In the genomic region with DNA sequence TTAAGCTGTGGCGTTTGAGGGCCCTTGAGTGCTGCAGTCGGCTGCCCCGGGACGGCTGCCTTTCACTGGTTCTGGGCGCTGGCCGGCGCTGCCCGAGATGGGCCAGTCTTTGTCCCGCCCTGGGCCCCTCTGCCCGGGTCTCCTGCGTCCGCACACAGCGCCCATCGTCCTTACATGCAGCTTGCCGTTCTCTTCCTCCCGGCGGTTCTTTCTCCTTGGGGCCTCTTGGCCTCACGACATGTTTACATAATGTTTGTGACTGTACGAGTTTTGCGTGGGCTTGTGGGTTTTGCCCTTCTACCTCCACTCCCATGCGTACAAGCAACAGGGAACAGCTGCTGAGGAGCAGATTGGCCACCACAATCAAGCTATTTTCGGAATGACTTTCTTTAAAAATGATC, we compare ENCODE assay signal across 7 cellular contexts. TPM values are rescaled to one million over a fixed set of nuclear protein-coding genes. Genes with fewer than 3 reads are reported as not detected.
A peak's percentile ranks its signal among the peaks of the same experiment; 100 is the strongest.
DNase-seq lines count a peak whose midpoint lies in the region; ATAC-seq and TF ChIP-seq lines count a peak whose summit lies in the region.

No MANE protein-coding gene starts in this region.

- H3K4me1 Mint-ChIP-seq in activated CD4-positive, alpha-beta memory T cell treated with anti-CD3 and anti-CD28 coated beads, Interleukin-2, amount 10 ng/mL, durations not matched to agents 7 days and 5 days, result peaks cover 25% of the 10 kb centered on the region
- H3K4me1 Mint-ChIP-seq in stimulated activated naive CD8-positive, alpha-beta T cell treated with anti-CD3 and anti-CD28 coated beads, Interleukin-15, amount 100 ng/mL, for 72 hours, result peaks cover 20% of the 10 kb centered on the region

- H3K36me3 Mint-ChIP-seq in activated CD4-positive, alpha-beta memory T cell treated with anti-CD3 and anti-CD28 coated beads, Interleukin-2, amount 10 ng/mL, durations not matched to agents 7 days and 5 days (ENCODE audit: low read depth), result no peaks in the 10 kb centered on the region

- H3K27ac Mint-ChIP-seq in activated CD4-positive, alpha-beta memory T cell treated with anti-CD3 and anti-CD28 coated beads, Interleukin-2, amount 10 ng/mL, durations not matched to agents 7 days and 5 days, result peak overlapping the region; percentile 63
- H3K27ac Mint-ChIP-seq in stimulated activated naive CD8-positive, alpha-beta T cell treated with anti-CD3 and anti-CD28 coated beads, Interleukin-15, amount 100 ng/mL, for 72 hours, result peak overlapping the region; percentile 96 to 98

- peak overlapping the region; percentile 74 for H3K4me3 ChIP-seq in Jurkat, Clone E6-1 (ENCODE audit: low read length)
- H3K4me3 ChIP-seq in epithelial cell of proximal tubule (ENCODE audit: low read depth, low read length), result peak overlapping the region; percentile 81

- TF ChIP-seq CTCF in GM13976 (IDR thresholded peaks at IDR 0.05; ENCODE audit: borderline replicate concordance, control extremely low read depth, extremely low read depth, insufficient read depth, missing control alignments) (no peak), epithelial cell of proximal tubule (conservative IDR thresholded peaks at IDR 0.05; ENCODE audit: low read depth, low read length) (no peak)

- peak overlapping the region; percentile 90 for H3K4me3 Mint-ChIP-seq in activated CD4-positive, alpha-beta memory T cell treated with anti-CD3 and anti-CD28 coated beads, Interleukin-2, amount 10 ng/mL, durations not matched to agents 7 days and 5 days
- H3K4me3 Mint-ChIP-seq in stimulated activated naive CD8-positive, alpha-beta T cell treated with anti-CD3 and anti-CD28 coated beads, Interleukin-15, amount 100 ng/mL, for 72 hours, result peak overlapping the region; percentile 95 to 98

- in situ Hi-C loops in GM13976 (cut with MboI; ENCODE audit: low sequenced_read_pairs, unreplicated experiment), result loop anchor here (25.0 kb wide), 1 partner anchor 455 kb away; no protein-coding TSS in a partner anchor

- peak; percentile 30 for ATAC-seq in GM21825 (IDR thresholded peaks at IDR 0.05; ENCODE audit: unreplicated experiment)
- ATAC-seq in stimulated activated naive CD8-positive, alpha-beta T cell treated with anti-CD3 and anti-CD28 coated beads, Interleukin-15, amount 100 ng/mL, for 72 hours, result peak; percentile 59

- CTCF ChIA-PET in activated CD4-positive, alpha-beta memory T cell treated with anti-CD3 and anti-CD28 coated beads, Interleukin-2, amount 10 ng/mL, durations not matched to agents 7 days and 5 days (lab: Charles Lee), result interaction anchor here (1.3 to 5.7 kb wide), 9 partner anchors 17 to 415 kb away, joined by 4 to 52 read pairs (median 4); partner anchors contain the start of gene FCHO2

- peaks cover 13% of the 10 kb centered on the region for H3K27me3 Mint-ChIP-seq in activated CD4-positive, alpha-beta memory T cell treated with anti-CD3 and anti-CD28 coated beads, Interleukin-2, amount 10 ng/mL, durations not matched to agents 7 days and 5 days
- peaks cover 10% of the 10 kb centered on the region for H3K27me3 Mint-ChIP-seq in stimulated activated naive CD8-positive, alpha-beta T cell treated with anti-CD3 and anti-CD28 coated beads, Interleukin-15, amount 100 ng/mL, for 72 hours

- DNase-seq in GM13976 (ENCODE audit: low spot score), result peak; percentile 60
- no peak for DNase-seq in Jurkat, Clone E6-1 (ENCODE audit: low read depth, low spot score)
- no peak for DNase-seq in activated CD4-positive, alpha-beta memory T cell treated with anti-CD3 and anti-CD28 coated beads, Interleukin-2, amount 10 ng/mL, durations not matched to agents 7 days and 5 days
- DNase-seq in epithelial cell of proximal tubule (ENCODE audit: low read depth), result no peak
- DNase-seq in mucosa of gallbladder (ENCODE audit: low spot score), result peak; percentile 34
- peak; percentile 48 to 59 for DNase-seq in stimulated activated naive CD8-positive, alpha-beta T cell treated with anti-CD3 and anti-CD28 coated beads, Interleukin-15, amount 100 ng/mL, for 72 hours

- H3K9me3 Mint-ChIP-seq in activated CD4-positive, alpha-beta memory T cell treated with anti-CD3 and anti-CD28 coated beads, Interleukin-2, amount 10 ng/mL, durations not matched to agents 7 days and 5 days, result no peaks in the 10 kb centered on the region
- no peaks in the 10 kb centered on the region for H3K9me3 Mint-ChIP-seq in stimulated activated naive CD8-positive, alpha-beta T cell treated with anti-CD3 and anti-CD28 coated beads, Interleukin-15, amount 100 ng/mL, for 72 hours

- POLR2A ChIA-PET in activated CD4-positive, alpha-beta memory T cell treated with anti-CD3 and anti-CD28 coated beads, Interleukin-2, amount 10 ng/mL, durations not matched to agents 7 days and 5 days (lab: Charles Lee), result interaction anchor here (0.8 to 5.3 kb wide), 9 partner anchors 13 to 509 kb away, joined by 3 to 59 read pairs (median 3); partner anchors contain the start of gene FCHO2

RNA-seq across cellular contexts. Expression of gene TNPO1, which starts 0.6 kb away (rescaled TPM):
- polyA plus RNA-seq in Jurkat, Clone E6-1 (2012; ENCODE audit: insufficient read depth, insufficient read length), result 53.3 TPM
- 10 to 100 TPM; 67.1 to 78.3 TPM for total RNA-seq in activated CD4-positive, alpha-beta memory T cell treated with anti-CD3 and anti-CD28 coated beads, Interleukin-2, amount 10 ng/mL, durations not matched to agents 7 days and 5 days
- 68.1 and 128 TPM in 2 replicates for total RNA-seq in epithelial cell of proximal tubule
- 99.6 TPM for total RNA-seq in mucosa of gallbladder

Comparison
In these comparisons a context has a peak if more than half of its experiments do, and no peak if none do; other contexts are left out.
1. DNase-seq: peak in GM13976 (single experiment), mucosa of gallbladder (single experiment) and stimulated activated naive CD8-positive, alpha-beta T cell treated with anti-CD3 and anti-CD28 coated beads, Interleukin-15, amount 100 ng/mL, for 72 hours (2 of 2); none in Jurkat, Clone E6-1 (single experiment), activated CD4-positive, alpha-beta memory T cell treated with anti-CD3 and anti-CD28 coated beads, Interleukin-2, amount 10 ng/mL, durations not matched to agents 7 days and 5 days (single experiment) and epithelial cell of proximal tubule (single experiment).